Comparison of ENCODE assay signal across 19 cellular contexts in genomic region chrX:40143987-40144386, GRCh38.
"Had no signal": no experiment of that assay in that cellular context is flagged by ENCODE, and none has a peak within 500 bp of the region (broad histone marks: within the 10 kb centered on the region; RNA-seq: fewer than 3 reads in every experiment).

No MANE protein-coding gene starts in this region.

- H3K36me3 ChIP-seq: left lung, pancreas had no signal

- H3K4me3 ChIP-seq: body of pancreas, hepatocyte, left lung, pancreas had no signal

- H3K4me1 ChIP-seq: foreskin keratinocyte had no signal

- DNase-seq: activated CD4-positive, alpha-beta T cell treated with anti-CD3 and anti-CD28 coated beads, Interleukin-2, amount 10 ng/mL, durations not matched to agents 7 days and 5 days; activated CD8-positive, alpha-beta T cell treated with anti-CD3 and anti-CD28 coated beads, Interleukin-2, amount 10 ng/mL, durations not matched to agents 7 days and 5 days; activated naive CD4-positive, alpha-beta T cell treated with Interleukin-2 at 50 U/mL for 16 hours; activated naive CD8-positive, alpha-beta T cell treated with anti-CD3 and anti-CD28 coated beads, Interleukin-2, amount 10 ng/mL, durations not matched to agents 7 days and 5 days; activated T-cell treated with anti-CD3 and anti-CD28 coated beads, Interleukin-2, amount 50 U/mL, for 24 hours; amygdala; body of pancreas; caudate nucleus; dorsolateral prefrontal cortex; foreskin keratinocyte; left lung; stimulated activated CD4-positive, alpha-beta T cell treated with anti-CD3 and anti-CD28 coated beads, Interleukin-1b, Interleukin-23, amount 100 ng/mL, for 48 hours; stimulated activated CD8-positive, alpha-beta memory T cell treated with anti-CD3 and anti-CD28 coated beads, Interleukin-4, amount 100 ng/mL, for 48 hours; stimulated activated naive CD4-positive, alpha-beta T cell; T1000 had no signal

- H2AFZ ChIP-seq: hepatocyte had no signal

- H3K4me3 Mint-ChIP-seq: activated CD4-positive, alpha-beta T cell treated with anti-CD3 and anti-CD28 coated beads, Interleukin-2, amount 10 ng/mL, durations not matched to agents 7 days and 5 days; activated CD8-positive, alpha-beta T cell treated with anti-CD3 and anti-CD28 coated beads, Interleukin-2, amount 10 ng/mL, durations not matched to agents 7 days and 5 days; activated naive CD8-positive, alpha-beta T cell treated with anti-CD3 and anti-CD28 coated beads, Interleukin-2, amount 10 ng/mL, durations not matched to agents 7 days and 5 days; activated T-cell treated with anti-CD3 and anti-CD28 coated beads, Interleukin-2, amount 50 U/mL, for 24 hours had no signal

- H3K9me3 Mint-ChIP-seq: activated CD4-positive, alpha-beta T cell treated with anti-CD3 and anti-CD28 coated beads, Interleukin-2, amount 10 ng/mL, durations not matched to agents 7 days and 5 days; activated naive CD8-positive, alpha-beta T cell treated with anti-CD3 and anti-CD28 coated beads, Interleukin-2, amount 10 ng/mL, durations not matched to agents 7 days and 5 days; activated T-cell treated with anti-CD3 and anti-CD28 coated beads, Interleukin-2, amount 50 U/mL, for 24 hours; activated T-helper 2 cell treated with anti-CD3 and anti-CD28 coated beads, Interferon-gamma antibody, Interleukin-2, Interleukin-4, amounts not matched to agents 10 μg/mL and 5 μg/mL and 100 μg/mL, durations not matched to agents 14 hours and 24 hours and 36 hours had no signal

- H3K27ac Mint-ChIP-seq: activated CD4-positive, alpha-beta T cell treated with anti-CD3 and anti-CD28 coated beads, Interleukin-2, amount 10 ng/mL, durations not matched to agents 7 days and 5 days; activated CD8-positive, alpha-beta T cell treated with anti-CD3 and anti-CD28 coated beads, Interleukin-2, amount 10 ng/mL, durations not matched to agents 7 days and 5 days; activated naive CD8-positive, alpha-beta T cell treated with anti-CD3 and anti-CD28 coated beads, Interleukin-2, amount 10 ng/mL, durations not matched to agents 7 days and 5 days; activated T-cell treated with anti-CD3 and anti-CD28 coated beads, Interleukin-2, amount 50 U/mL, for 24 hours; activated T-helper 2 cell treated with anti-CD3 and anti-CD28 coated beads, Interferon-gamma antibody, Interleukin-2, Interleukin-4, amounts not matched to agents 10 μg/mL and 5 μg/mL and 100 μg/mL, durations not matched to agents 14 hours and 24 hours and 36 hours had no signal

- H3K36me3 Mint-ChIP-seq: activated naive CD8-positive, alpha-beta T cell treated with anti-CD3 and anti-CD28 coated beads, Interleukin-2, amount 10 ng/mL, durations not matched to agents 7 days and 5 days had no signal

- H3K27me3 ChIP-seq: body of pancreas, foreskin keratinocyte had no signal

- ATAC-seq: activated CD4-positive, CD25-positive, alpha-beta regulatory T cell treated with anti-CD3 and anti-CD28 coated beads, Interleukin-2, amount 50 U/mL, for 24 hours; activated CD8-positive, alpha-beta T cell treated with anti-CD3 and anti-CD28 coated beads, Interleukin-2, amount 10 ng/mL, durations not matched to agents 7 days and 5 days; body of pancreas; foreskin keratinocyte; left lung; pancreas had no signal

- H3K9me3 ChIP-seq: body of pancreas, left lung, pancreas had no signal

- H3K27ac ChIP-seq: body of pancreas, dorsolateral prefrontal cortex, foreskin keratinocyte, hepatocyte, left lung, pancreas had no signal

- H3K27me3 Mint-ChIP-seq: activated CD4-positive, alpha-beta T cell treated with anti-CD3 and anti-CD28 coated beads, Interleukin-2, amount 10 ng/mL, durations not matched to agents 7 days and 5 days; activated naive CD8-positive, alpha-beta T cell treated with anti-CD3 and anti-CD28 coated beads, Interleukin-2, amount 10 ng/mL, durations not matched to agents 7 days and 5 days had no signal
